In genomic region chrX:51802917-51803688, GRCh38 we compare ENCODE assay signal across 7 cellular contexts. TPM values are rescaled to one million over a fixed set of nuclear protein-coding genes. Genes with fewer than 3 reads are reported as not detected.
DNase-seq lines count a peak whose midpoint lies in the region; ATAC-seq and TF ChIP-seq lines count a peak whose summit lies in the region.

No MANE protein-coding gene starts in this region.

- H3K4me1 Mint-ChIP-seq in activated CD4-positive, alpha-beta T cell treated with anti-CD3 and anti-CD28 coated beads, Interleukin-2, amount 10 ng/mL, durations not matched to agents 7 days and 5 days: peaks cover 24% of the 10 kb centered on the region

- 1 to 21% methylated on average over 24 to 26 of the region's 26 CpGs for WGBS in lung, 2 donors

- ATAC-seq in GM18511 (IDR thresholded peaks at IDR 0.05; ENCODE audit: unreplicated experiment): peak; percentile 96
- peak; percentile 92 for ATAC-seq in HG02973 (IDR thresholded peaks at IDR 0.05; ENCODE audit: unreplicated experiment)
- peak; percentile 75 for ATAC-seq in lung (ENCODE audit: insufficient read depth, low FRiP score)

- peak overlapping the region; percentile 97 for H3K27ac Mint-ChIP-seq in activated CD4-positive, alpha-beta T cell treated with anti-CD3 and anti-CD28 coated beads, Interleukin-2, amount 10 ng/mL, durations not matched to agents 7 days and 5 days

- CTCF ChIA-PET in activated CD4-positive, alpha-beta T cell treated with anti-CD3 and anti-CD28 coated beads, Interleukin-2, amount 10 ng/mL, durations not matched to agents 7 days and 5 days (lab: Charles Lee): interaction anchor here (1.3 kb wide), 1 partner anchor 459 kb away, joined by 4 read pairs; no protein-coding TSS in a partner anchor

- peaks cover 6% of the 10 kb centered on the region for H3K36me3 Mint-ChIP-seq in activated CD4-positive, alpha-beta T cell treated with anti-CD3 and anti-CD28 coated beads, Interleukin-2, amount 10 ng/mL, durations not matched to agents 7 days and 5 days (ENCODE audit: low read depth)

- H3K27me3 ChIP-seq in dorsolateral prefrontal cortex: peaks cover 0 to 61% (median 13%) of the 10 kb centered on the region in 45 donors
- H3K27me3 ChIP-seq in lung (ENCODE audit: control insufficient read depth, insufficient read depth): no peaks in the 10 kb centered on the region

- no peaks in the 10 kb centered on the region for H3K9me3 Mint-ChIP-seq in activated CD4-positive, alpha-beta T cell treated with anti-CD3 and anti-CD28 coated beads, Interleukin-2, amount 10 ng/mL, durations not matched to agents 7 days and 5 days

- DNase-seq in NCI-H2227 treated with DMSO at 0.1 percent for 48 hours (lab: John Stamatoyannopoulos, UW) (peak; percentile 92), dorsolateral prefrontal cortex (peak in 9 of 10 donors; percentile 45 to 76 (median 68)), lung (ENCODE audit: low spot score) (peak; percentile 57)
- DNase-seq in activated CD4-positive, alpha-beta T cell treated with anti-CD3 and anti-CD28 coated beads, Interleukin-2, amount 10 ng/mL, durations not matched to agents 7 days and 5 days: peak; percentile 58
- DNase-seq in stimulated activated CD4-positive, alpha-beta T cell treated with anti-CD3 and anti-CD28 coated beads, TNF-alpha, amount 100 ng/mL, for 48 hours (ENCODE audit: low read depth in 3 of 3): peak; percentile 7 to 47 (median 19)

- no peaks in the 10 kb centered on the region for H3K36me3 ChIP-seq in lung (ENCODE audit: control insufficient read depth in 2 of 2, insufficient read depth in 2 of 2, low read length in 2 of 2)

- intact Hi-C loops in dorsolateral prefrontal cortex (cut with DNase I): loop anchor here in 1 of 2 donors (10.0 kb wide), 1 partner anchor 188 kb away; the partner anchor contains the start of gene CENPVL3

- H3K4me3 ChIP-seq in dorsolateral prefrontal cortex (peak overlapping the region; percentile 29 to 81 (median 64)), lung (peak overlapping the region; percentile 24)

- no peaks in the 10 kb centered on the region for H3K27me3 Mint-ChIP-seq in activated CD4-positive, alpha-beta T cell treated with anti-CD3 and anti-CD28 coated beads, Interleukin-2, amount 10 ng/mL, durations not matched to agents 7 days and 5 days

- POLR2A ChIA-PET in activated CD4-positive, alpha-beta T cell treated with anti-CD3 and anti-CD28 coated beads, Interleukin-2, amount 10 ng/mL, durations not matched to agents 7 days and 5 days (lab: Charles Lee): no interaction called here

- TF ChIP-seq CTCF in dorsolateral prefrontal cortex (IDR thresholded peaks at IDR 0.05 in 54 of 56, conservative IDR thresholded peaks at IDR 0.05 in 2 of 56; ENCODE audit: low read depth in 1 of 56, partially characterized antibody in 56 of 56): no peak
- no peak for TF ChIP-seq CTCF in lung (IDR thresholded peaks at IDR 0.05; ENCODE audit: control extremely low read depth, extremely low read depth)

- H3K9me3 ChIP-seq in lung (ENCODE audit: control insufficient read depth in 2 of 2, insufficient read depth in 1 of 2, low read length in 1 of 2): peaks cover 0 to 2% of the 10 kb centered on the region in 2 donors

- H3K27ac ChIP-seq in dorsolateral prefrontal cortex (peak overlapping the region in 28 of 59 donors; percentile 2 to 78 (median 48)), lung (ENCODE audit: low read depth in 1 of 2, low read length in 1 of 2) (peak overlapping the region; percentile 34 to 81)

- no peaks in the 10 kb centered on the region for H3K4me1 ChIP-seq in lung (ENCODE audit: control insufficient read depth in 2 of 2, insufficient read depth in 2 of 2, low read length in 2 of 2)

- peak overlapping the region; percentile 95 for H3K4me3 Mint-ChIP-seq in activated CD4-positive, alpha-beta T cell treated with anti-CD3 and anti-CD28 coated beads, Interleukin-2, amount 10 ng/mL, durations not matched to agents 7 days and 5 days

RNA-seq across cellular contexts. Expression of gene GSPT2, which starts 59.9 kb away (rescaled TPM):
- total RNA-seq in activated CD4-positive, alpha-beta T cell treated with anti-CD3 and anti-CD28 coated beads, Interleukin-2, amount 10 ng/mL, durations not matched to agents 7 days and 5 days: 10 to 100 TPM; 12.9 to 15.6 TPM
- total RNA-seq in dorsolateral prefrontal cortex: 10 to 100 TPM in 110 of 120 experiments, 1 to 10 TPM in 10; 6.6 to 21.4 (median 14.5) TPM
- total RNA-seq in lung: 10 to 100 TPM in 1 of 2 donors, 1 to 10 TPM in 1; 7.8 to 11.1 TPM
- 1 to 10 TPM; 3.2 to 4.8 TPM for polyA plus RNA-seq in lung

Comparison
In these comparisons a context has a peak if more than half of its experiments do, and no peak if none do; other contexts are left out.
1. DNase-seq: peak in every context shown above with its lines; median percentile 92 in NCI-H2227 treated with DMSO at 0.1 percent for 48 hours; 68 in dorsolateral prefrontal cortex; 58 in activated CD4-positive, alpha-beta T cell treated with anti-CD3 and anti-CD28 coated beads, Interleukin-2, amount 10 ng/mL, durations not matched to agents 7 days and 5 days; 57 in lung; 19 in stimulated activated CD4-positive, alpha-beta T cell treated with anti-CD3 and anti-CD28 coated beads, TNF-alpha, amount 100 ng/mL, for 48 hours.